13 cellular contexts compared by ENCODE assay signal in genomic region chr10:102769375-102770107, GRCh38. TPM values are rescaled to one million over a fixed set of nuclear protein-coding genes. Genes with fewer than 3 reads are reported as not detected.
DNase-seq lines count a peak whose midpoint lies in the region; ATAC-seq and TF ChIP-seq lines count a peak whose summit lies in the region.
"Had no signal": no experiment of that assay in that cellular context is flagged by ENCODE, and none has a peak within 500 bp of the region (broad histone marks: within the 10 kb centered on the region; RNA-seq: fewer than 3 reads in every experiment).

No MANE protein-coding gene starts in this region.

- peaks cover 36 to 93% (median 63%) of the 10 kb centered on the region in 3 donors for H3K4me1 ChIP-seq in esophagus squamous epithelium

- H3K9me3 ChIP-seq in esophagus squamous epithelium: no peaks in the 10 kb centered on the region
- H3K9me3 ChIP-seq: ascending aorta, thoracic aorta had no signal

- TF ChIP-seq POLR2A in esophagus squamous epithelium (IDR thresholded peaks at IDR 0.05): no peak

- no peak overlapping the region for H3K4me3 ChIP-seq in esophagus squamous epithelium
- H3K4me3 ChIP-seq in skin epidermis: no peak overlapping the region
- H3K4me3 ChIP-seq: ascending aorta, GM12878, thoracic aorta had no signal

- no peaks in the 10 kb centered on the region for H3K27me3 ChIP-seq in esophagus squamous epithelium
- H3K27me3 ChIP-seq: ascending aorta had no signal

- no peak for TF ChIP-seq CTCF in esophagus squamous epithelium (IDR thresholded peaks at IDR 0.05)

- ATAC-seq in GM18498 (IDR thresholded peaks at IDR 0.05; ENCODE audit: unreplicated experiment): no peak
- ATAC-seq in GM21529 (IDR thresholded peaks at IDR 0.05; ENCODE audit: unreplicated experiment): no peak
- ATAC-seq: GM12878 had no signal

- peaks cover 0 to 7% (median 0%) of the 10 kb centered on the region in 3 donors for H3K36me3 ChIP-seq in esophagus squamous epithelium
- H3K36me3 ChIP-seq: thoracic aorta had no signal

- H3K27ac ChIP-seq in esophagus squamous epithelium (peak overlapping the region; percentile 32 to 57 (median 42)), skin epidermis (peak overlapping the region in 16 of 21 experiments; percentile 19 to 82 (median 60))
- H3K27ac ChIP-seq: thoracic aorta had no signal

- intact Hi-C loops in esophagus squamous epithelium (cut with DNase I): no loop called here

- DNase-seq in ELR (ENCODE audit: low read depth) (peak; percentile 52), RPMI7951 (ENCODE audit: low read depth) (peak; percentile 35), esophagus squamous epithelium (lab: John Stamatoyannopoulos, UW) (no peak), AG20443 (ENCODE audit: low spot score) (no peak), NCI-H2196 treated with DMSO at 0.1 percent for 48 hours (lab: John Stamatoyannopoulos, UW; ENCODE audit: unreplicated experiment) (no peak)
- DNase-seq: NCI-H1092 treated with DMSO at 0.1 percent for 48 hours; stimulated activated CD4-positive, alpha-beta T cell treated with anti-CD3 and anti-CD28 coated beads, Interleukin-4, amount 100 ng/mL, for 24 hours had no signal

- WGBS in esophagus squamous epithelium, 2 donors: 38 to 51% methylated on average over 6 to 7 of the region's 7 CpGs

RNA-seq across cellular contexts. Expression of gene WBP1L, which starts 25.8 kb away (rescaled TPM):
- total RNA-seq in RPMI7951 (2014; rRNA removed; shearing (Covaris generic)): 16.8 and 22.5 TPM in 2 replicates
- total RNA-seq in esophagus squamous epithelium: 10 to 100 TPM; 40.6 to 61.4 (median 49.1) TPM

RNA-seq across cellular contexts. Expression of gene SFXN2, which starts 55.1 kb away (rescaled TPM):
- 1.4 and 1.8 TPM in 2 replicates for total RNA-seq in RPMI7951 (2014; rRNA removed; shearing (Covaris generic))
- total RNA-seq in esophagus squamous epithelium: 1 to 10 TPM; 1.4 to 7.8 (median 3.6) TPM

RNA-seq across cellular contexts. Expression of gene ARL3, which starts 55.3 kb away (rescaled TPM):
- total RNA-seq in RPMI7951 (2014; rRNA removed; shearing (Covaris generic)): 11.1 and 12.3 TPM in 2 replicates
- total RNA-seq in esophagus squamous epithelium: 1 to 10 TPM in 3 of 4 donors, under 1 TPM in 1; 0.87 to 5.0 (median 2.2) TPM

Comparison
In these comparisons a context has a peak if more than half of its experiments do, and no peak if none do; other contexts are left out.
1. DNase-seq: peak in ELR (single experiment) and RPMI7951 (single experiment); none in esophagus squamous epithelium (single experiment), AG20443 (single experiment) and NCI-H2196 treated with DMSO at 0.1 percent for 48 hours (single experiment).